ENCODE assay signal across 1 cellular context in the genomic region with DNA sequence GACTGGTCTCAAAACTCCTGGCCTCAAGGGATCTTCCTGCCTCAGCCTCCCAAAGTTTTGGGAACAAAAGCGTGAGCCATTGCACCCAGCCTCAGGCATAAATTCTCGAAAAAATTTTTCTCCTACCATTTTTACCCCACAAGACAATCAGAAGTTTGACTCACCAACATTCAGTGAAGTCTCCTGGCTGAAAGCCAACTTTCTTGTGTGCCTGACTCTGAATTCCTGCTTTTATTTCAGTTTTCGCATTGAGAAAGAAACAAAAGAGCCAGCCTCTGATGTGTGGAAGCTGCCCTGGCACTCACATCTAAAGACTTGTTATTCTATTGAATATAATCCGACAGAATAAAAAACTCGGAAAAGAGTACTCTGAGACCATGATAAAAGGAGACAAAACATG.
TF ChIP-seq lines count a peak whose summit lies in the region.

No MANE protein-coding gene starts in this region.

TF ChIP-seq in IMR-90, 13 proteins besides CTCF, POLR2A, EP300 and RAD21 (continued from another document):
- TF ChIP-seq MXI1 (IDR thresholded peaks at IDR 0.05; ENCODE audit: borderline replicate concordance, low read depth, low read length) (no peak), MAFK (IDR thresholded peaks at IDR 0.05; ENCODE audit: low read depth, low read length) (no peak), FOS (IDR thresholded peaks at IDR 0.05; ENCODE audit: low read depth, low read length) (no peak), ELK1 (IDR thresholded peaks at IDR 0.05; ENCODE audit: borderline replicate concordance, low read depth, low read length) (no peak), RCOR1 (IDR thresholded peaks at IDR 0.05; ENCODE audit: insufficient replicate concordance, low read length) (no peak), BHLHE40 (IDR thresholded peaks at IDR 0.05; ENCODE audit: low read depth, low read length) (no peak), SMC3 (IDR thresholded peaks at IDR 0.05; ENCODE audit: low read depth, low read length) (no peak)
